ENCODE assay signal across 11 cellular contexts in the genomic region with DNA sequence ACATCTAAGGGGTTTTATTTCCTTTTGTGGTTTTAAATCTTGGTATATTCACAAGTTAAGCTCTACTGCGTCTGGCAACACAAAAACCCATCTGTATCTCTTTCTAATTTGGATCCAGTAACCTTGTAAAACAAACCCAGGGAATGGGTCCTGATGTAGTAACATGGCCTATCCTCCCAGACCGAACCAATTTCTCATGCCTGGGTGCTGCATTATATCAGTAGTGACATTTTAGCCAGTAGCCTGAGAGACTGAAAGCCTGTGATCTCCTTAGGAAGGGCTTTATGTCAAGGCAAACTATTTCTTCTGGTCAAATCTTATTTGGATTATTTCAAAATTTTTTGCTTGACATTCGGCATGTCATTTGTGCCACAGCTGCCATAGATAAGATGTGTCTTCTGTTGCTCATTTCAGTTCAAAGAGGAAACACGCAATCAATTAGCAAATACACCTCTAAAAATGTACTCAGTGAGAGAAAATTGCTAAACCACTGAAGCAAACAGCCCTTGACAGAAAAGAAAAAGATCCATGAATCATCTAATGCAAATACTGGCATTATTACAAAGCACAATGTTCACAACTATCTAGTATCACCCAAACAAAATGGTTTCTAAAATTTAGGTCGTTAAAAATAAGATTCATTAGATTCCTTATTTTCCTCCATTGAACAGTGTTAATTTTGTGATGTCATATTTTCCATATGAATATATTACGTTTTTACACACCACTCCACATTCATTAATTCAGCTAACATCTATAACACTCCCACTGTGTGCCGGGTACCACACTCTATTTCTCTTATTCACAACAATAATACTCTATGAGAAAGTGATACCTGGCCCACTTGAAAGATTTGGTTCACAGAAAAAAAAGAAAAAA. TPM values are rescaled to one million over a fixed set of nuclear protein-coding genes. Genes with fewer than 3 reads are reported as not detected.
DNase-seq lines count a peak whose midpoint lies in the region; ATAC-seq, FAIRE-seq and TF ChIP-seq lines count a peak whose summit lies in the region.
"Had no signal": no experiment of that assay in that cellular context is flagged by ENCODE, and none has a peak within 500 bp of the region (broad histone marks: within the 10 kb centered on the region; RNA-seq: fewer than 3 reads in every experiment).

No MANE protein-coding gene starts in this region.

- H3K4me1 Mint-ChIP-seq in HFFc6 (ENCODE audit: low read depth) (peaks cover 81% of the 10 kb centered on the region), WTC11 (peaks cover 70% of the 10 kb centered on the region)

- no peaks in the 10 kb centered on the region for H3K27me3 ChIP-seq in A673 (replicated peaks; ENCODE audit: insufficient read depth, low read depth, low read length, poor library complexity)
- no peaks in the 10 kb centered on the region for H3K27me3 ChIP-seq in right lobe of liver

- 41% methylated on average over 7 of the region's 7 CpGs for WGBS in right lobe of liver (ENCODE audit: insufficient coverage, low coverage, low lambda C conversion rate, missing lambda C conversion rate)

- H3K27me3 Mint-ChIP-seq in HFFc6 (ENCODE audit: insufficient read depth) (no peaks in the 10 kb centered on the region), WTC11 (ENCODE audit: low read depth) (no peaks in the 10 kb centered on the region)

- H3K4me3 ChIP-seq in A673 (ENCODE audit: low read depth, low read length, poor library complexity, severe bottlenecking) (no peak overlapping the region), right lobe of liver (no peak overlapping the region)

- H3K4me3 Mint-ChIP-seq in HFFc6 (peak overlapping the region; percentile 12; the same call in 1 of the 2 replicates), WTC11 (no peak overlapping the region)
- H3K4me3 Mint-ChIP-seq: T-helper 1 cell treated with Interleukin-12 subunit alpha and Interleukin-12 subunit beta and Interleukin-4 antibody, amounts not matched to agents 30 μg/mL and 1 μg/mL, for 36 hours had no signal

- peak overlapping the region; percentile 12; the same call in 1 of the 2 replicates for H3K27ac Mint-ChIP-seq in HFFc6
- peak overlapping the region; percentile 64; the same call in 1 of the 2 replicates for H3K27ac Mint-ChIP-seq in WTC11
- H3K27ac Mint-ChIP-seq: T-helper 1 cell treated with Interleukin-12 subunit alpha and Interleukin-12 subunit beta and Interleukin-4 antibody, amounts not matched to agents 30 μg/mL and 1 μg/mL, for 36 hours had no signal

- no peak for ATAC-seq in WTC11
- peak in 1 of 4 donors; percentile 2 for ATAC-seq in right lobe of liver
- ATAC-seq in HG03378 (IDR thresholded peaks at IDR 0.05; ENCODE audit: unreplicated experiment): no peak

- POLR2A ChIA-PET in A673 (lab: Charles Lee; ENCODE audit: low non-redundant PET) (interaction anchor here (0.6 kb wide), 1 partner anchor 15 kb away, joined by 5 read pairs; no protein-coding TSS in a partner anchor), WTC11 (lab: Charles Lee) (no interaction called here)

- TF ChIP-seq CTCF in A673 (conservative IDR thresholded peaks at IDR 0.05; ENCODE audit: low read depth, low read length) (no peak), HFFc6 (IDR thresholded peaks at IDR 0.05) (no peak), WTC11 (IDR thresholded peaks at IDR 0.05) (no peak), right lobe of liver (IDR thresholded peaks at IDR 0.05) (no peak), D721Med (IDR thresholded peaks at IDR 0.05; ENCODE audit: insufficient read depth, missing control alignments) (no peak)

- no peak for DNase-seq in A673 (ENCODE audit: low spot score)
- no peak for DNase-seq in HFFc6
- no peak for DNase-seq in WTC11 (ENCODE audit: low spot score)
- no peak for DNase-seq in right lobe of liver
- no peak for DNase-seq in D721Med (ENCODE audit: insufficient read length, low spot score)
- DNase-seq in inferior parietal cortex (ENCODE audit: extremely low spot score): no peak
- DNase-seq in SW480 (ENCODE audit: low spot score): no peak
- DNase-seq: MM.1S had no signal

- H3K36me3 ChIP-seq in A673 (ENCODE audit: insufficient read depth, low read length, poor library complexity, severe bottlenecking) (no peaks in the 10 kb centered on the region), right lobe of liver (no peaks in the 10 kb centered on the region)

- intact Hi-C loops in A673 (cut with micrococcal nuclease; ENCODE audit: unreplicated experiment): no loop called here
- intact Hi-C loops in right lobe of liver (cut with DNase I): no loop called here

- H3K9me3 ChIP-seq in A673 (ENCODE audit: low read depth, low read length, poor library complexity, severe bottlenecking): no peaks in the 10 kb centered on the region
- no peaks in the 10 kb centered on the region for H3K9me3 ChIP-seq in right lobe of liver

- peaks cover 67% of the 10 kb centered on the region for H3K4me1 ChIP-seq in A673 (ENCODE audit: insufficient read depth, low read length, poor library complexity, severe bottlenecking)
- H3K4me1 ChIP-seq in right lobe of liver: peaks cover 0 to 47% (median 20%) of the 10 kb centered on the region in 4 donors

- TF ChIP-seq POLR2A in right lobe of liver (IDR thresholded peaks at IDR 0.05): no peak

- H3K9me3 Mint-ChIP-seq in HFFc6 (no peaks in the 10 kb centered on the region), WTC11 (no peaks in the 10 kb centered on the region)
- H3K9me3 Mint-ChIP-seq: T-helper 1 cell treated with Interleukin-12 subunit alpha and Interleukin-12 subunit beta and Interleukin-4 antibody, amounts not matched to agents 30 μg/mL and 1 μg/mL, for 36 hours had no signal

- H3K27ac ChIP-seq in A673 (ENCODE audit: low read depth, low read length, poor library complexity, severe bottlenecking) (peak overlapping the region; percentile 15), right lobe of liver (peak overlapping the region; percentile 5 to 53 (median 26))

- H3K36me3 Mint-ChIP-seq in HFFc6 (ENCODE audit: low read depth) (no peaks in the 10 kb centered on the region), WTC11 (no peaks in the 10 kb centered on the region)

- no TSS peak for BruUV-seq in A673 (replicated peaks; lab: Mats Ljungman, UMichigan)

- no peak for FAIRE-seq in D721Med (lab: Jason Lieb, UNC)
- FAIRE-seq: endothelial cell of umbilical vein had no signal

- CTCF ChIA-PET in A673 (lab: Charles Lee) (no interaction called here), WTC11 (lab: Charles Lee) (interaction anchor here (1.3 kb wide), 1 partner anchor 75 kb away, joined by 6 read pairs; no protein-coding TSS in a partner anchor)

TF ChIP-seq in WTC11, 78 proteins besides CTCF, POLR2A, EP300 and RAD21:
- no peak for TF ChIP-seq SOX15 (CRISPR knock-in tag; IDR thresholded peaks at IDR 0.05)
- TF ChIP-seq GABPB1 (CRISPR knock-in tag; IDR thresholded peaks at IDR 0.05): peak; percentile 68

RNA-seq across cellular contexts. Expression of a gene that starts 4.0 kb away (rescaled TPM):
- total RNA-seq in A673 (2021) (96.1 and 101 TPM in 2 replicates), WTC11 (2021) (96.1 to 116 TPM (median 102 TPM) in 3 replicates), right lobe of liver (10 to 100 TPM; 25.4 to 49.9 (median 35.4) TPM)
- 100 to 1,000 TPM; 183 to 215 (median 204) TPM for total RNA-seq in HFFc6 (2021; fragmentation: NEBNext Ultra II Directional; extraction: Animal tissue kit (Norgen Biotek cat#: 25700))

RNA-seq across cellular contexts. Expression of a gene that starts 55.0 kb away (rescaled TPM):
- total RNA-seq in A673 (2021) (71.4 and 74.6 TPM in 2 replicates), WTC11 (2021) (146 to 153 TPM (median 150 TPM) in 3 replicates), right lobe of liver (10 to 100 TPM; 18.8 to 56.5 (median 23.8) TPM)
- total RNA-seq in HFFc6 (2021; fragmentation: NEBNext Ultra II Directional; extraction: Animal tissue kit (Norgen Biotek cat#: 25700)): 100 to 1,000 TPM in 3 of 6 experiments, 10 to 100 TPM in 3; 86.5 to 121 (median 105) TPM
